8 cellular contexts compared by ENCODE assay signal in genomic region chr2:218781691-218782528, GRCh38. TPM values are rescaled to one million over a fixed set of nuclear protein-coding genes. Genes with fewer than 3 reads are reported as not detected.
DNase-seq lines count a peak whose midpoint lies in the region; ATAC-seq and TF ChIP-seq lines count a peak whose summit lies in the region.

Gene CYP27A1, plus strand, starts transcription at chr2:218782147. Its CDS starts 36 bp downstream, at chr2:218782183.

- H3K9me3 ChIP-seq in duodenal mucosa (ENCODE audit: control insufficient read depth in 1 of 2, low read length in 2 of 2): peaks cover 0 to 4% of the 10 kb centered on the region in 2 donors
- no peaks in the 10 kb centered on the region for H3K9me3 ChIP-seq in liver (ENCODE audit: control insufficient read depth in 4 of 4, low read length in 3 of 4)

- H3K36me3 ChIP-seq in duodenal mucosa (ENCODE audit: control insufficient read depth in 1 of 2, insufficient read depth in 2 of 2, low read length in 2 of 2) (no peaks in the 10 kb centered on the region), liver (ENCODE audit: control insufficient read depth in 4 of 4, insufficient read depth in 3 of 4, low read depth in 1 of 4, low read length in 3 of 4) (no peaks in the 10 kb centered on the region)

- no peak within 1 kb of the TSS for H3K27ac Mint-ChIP-seq in stimulated activated naive CD8-positive, alpha-beta T cell treated with anti-CD3 and anti-CD28 coated beads, Interleukin-15, amount 100 ng/mL, for 72 hours

- no peak for TF ChIP-seq CTCF in AG09309 (IDR thresholded peaks at IDR 0.05; ENCODE audit: control insufficient read depth, insufficient read depth, low read depth, low read length, missing control alignments)
- no peak for TF ChIP-seq CTCF in liver (IDR thresholded peaks at IDR 0.05; ENCODE audit: low read depth, low read length, missing input control)

- H3K4me1 ChIP-seq in duodenal mucosa (ENCODE audit: control insufficient read depth in 1 of 2, insufficient read depth in 2 of 2, low read length in 2 of 2) (peaks cover 18 to 36% of the 10 kb centered on the region in 2 donors), liver (ENCODE audit: control insufficient read depth in 4 of 4, insufficient read depth in 4 of 4, low read length in 3 of 4) (peaks cover 5 to 39% (median 28%) of the 10 kb centered on the region in 4 donors)

- H3K9me3 Mint-ChIP-seq in stimulated activated naive CD8-positive, alpha-beta T cell treated with anti-CD3 and anti-CD28 coated beads, Interleukin-15, amount 100 ng/mL, for 72 hours: peaks cover 0 to 11% of the 10 kb centered on the region in 2 donors

- peak within 1 kb of the TSS; percentile 30 to 52 for H3K4me3 Mint-ChIP-seq in stimulated activated naive CD8-positive, alpha-beta T cell treated with anti-CD3 and anti-CD28 coated beads, Interleukin-15, amount 100 ng/mL, for 72 hours

- TF ChIP-seq RAD21 in liver (IDR thresholded peaks at IDR 0.05): peak in 1 of 2 donors; percentile 39

- peaks cover 69% of the 10 kb centered on the region for H3K27me3 Mint-ChIP-seq in stimulated activated naive CD8-positive, alpha-beta T cell treated with anti-CD3 and anti-CD28 coated beads, Interleukin-15, amount 100 ng/mL, for 72 hours

- peak within 1 kb of the TSS; percentile 67 for H3K27ac ChIP-seq in duodenal mucosa (ENCODE audit: low read depth, low read length)
- peak within 1 kb of the TSS; percentile 88 to 95 for H3K27ac ChIP-seq in liver (ENCODE audit: low read depth in 1 of 2, low read length in 2 of 2)

- WGBS in liver: under 1% methylated on average over 76 of the region's 76 CpGs

- peak; percentile 56 for ATAC-seq in stimulated activated naive CD8-positive, alpha-beta T cell treated with anti-CD3 and anti-CD28 coated beads, Interleukin-15, amount 100 ng/mL, for 72 hours
- no peak for ATAC-seq in GM21737 (IDR thresholded peaks at IDR 0.05; ENCODE audit: unreplicated experiment)

- H3K4me3 ChIP-seq in AG09309 (ENCODE audit: control insufficient read depth, low read depth, low read length): peak within 1 kb of the TSS; percentile 39
- H3K4me3 ChIP-seq in duodenal mucosa (ENCODE audit: low read depth in 1 of 2, low read length in 2 of 2): peak within 1 kb of the TSS; percentile 79 to 85
- H3K4me3 ChIP-seq in liver (ENCODE audit: low read depth in 1 of 3, low read length in 3 of 3): peak within 1 kb of the TSS; percentile 65 to 86 (median 81)

- DNase-seq in AG09309 (ENCODE audit: low read depth) (no peak), LHCN-M2 (ENCODE audit: low read depth) (peak; percentile 24), Kasumi-1 (lab: John Stamatoyannopoulos, UW) (no peak)
- DNase-seq in stimulated activated naive CD8-positive, alpha-beta T cell treated with anti-CD3 and anti-CD28 coated beads, Interleukin-15, amount 100 ng/mL, for 72 hours: peak in 1 of 2 donors; percentile 3
- DNase-seq in stimulated activated CD8-positive, alpha-beta memory T cell treated with anti-CD3 and anti-CD28 coated beads, Interleukin-4, amount 100 ng/mL, for 48 hours: no peak

- peak within 1 kb of the TSS; percentile 40 to 71 for H3K9ac ChIP-seq in duodenal mucosa (ENCODE audit: low read depth in 1 of 2, low read length in 2 of 2)
- peak within 1 kb of the TSS; percentile 80 to 99 for H3K9ac ChIP-seq in liver (ENCODE audit: low read depth in 1 of 2, low read length in 2 of 2)

- H3K4me1 Mint-ChIP-seq in stimulated activated naive CD8-positive, alpha-beta T cell treated with anti-CD3 and anti-CD28 coated beads, Interleukin-15, amount 100 ng/mL, for 72 hours: no peaks in the 10 kb centered on the region

- no peaks in the 10 kb centered on the region for H3K27me3 ChIP-seq in duodenal mucosa (ENCODE audit: control insufficient read depth in 1 of 2, insufficient read depth in 2 of 2, low read length in 2 of 2)
- H3K27me3 ChIP-seq in liver (ENCODE audit: control insufficient read depth in 4 of 4, insufficient read depth in 4 of 4, low read length in 3 of 4): no peaks in the 10 kb centered on the region

TF ChIP-seq in liver, 16 proteins besides CTCF, POLR2A, EP300 and RAD21:
- TF ChIP-seq ATF3 (IDR thresholded peaks at IDR 0.05): no peak
- TF ChIP-seq RXRA (IDR thresholded peaks at IDR 0.05): peak; percentile 73 to 78
- no peak for TF ChIP-seq NR2F2 (IDR thresholded peaks at IDR 0.05)
- peak; percentile 91 for TF ChIP-seq YY1 (IDR thresholded peaks at IDR 0.05)
- no peak for TF ChIP-seq MAX (IDR thresholded peaks at IDR 0.05)
- TF ChIP-seq TAF1 (conservative IDR thresholded peaks at IDR 0.05): peak; percentile 50
- peak; percentile 4 for TF ChIP-seq HNF4G (IDR thresholded peaks at IDR 0.05)
- no peak for TF ChIP-seq JUND (IDR thresholded peaks at IDR 0.05)
- peak; percentile 77 for TF ChIP-seq HNF4A (conservative IDR thresholded peaks at IDR 0.05)
- peak; percentile 74 for TF ChIP-seq SP1 (IDR thresholded peaks at IDR 0.05)
- no peak for TF ChIP-seq GABPA (IDR thresholded peaks at IDR 0.05 in 1 of 2, conservative IDR thresholded peaks at IDR 0.05 in 1 of 2)
- no peak for TF ChIP-seq FOXA1 (IDR thresholded peaks at IDR 0.05)
- peak; percentile 85 for TF ChIP-seq REST (IDR thresholded peaks at IDR 0.05)
- TF ChIP-seq ZBTB33 (IDR thresholded peaks at IDR 0.05): no peak
- no peak for TF ChIP-seq FOXA2 (IDR thresholded peaks at IDR 0.05)
- no peak for TF ChIP-seq EGR1 (IDR thresholded peaks at IDR 0.05; ENCODE audit: low read depth in 2 of 2)

RNA-seq across cellular contexts. Expression of gene CYP27A1, which starts in this region (rescaled TPM):
- total RNA-seq in LHCN-M2 (2014; rRNA removed) (6.1 TPM in 2 replicates), liver (100 to 1,000 TPM; 112 to 354 TPM)
- polyA plus RNA-seq in LHCN-M2 (2012): 6.4 TPM
- 100 to 1,000 TPM; 298 to 311 TPM for polyA plus RNA-seq in liver

Comparison
In these comparisons a context has a peak if more than half of its experiments do, and no peak if none do; other contexts are left out.
1. RNA of gene CYP27A1 (total RNA-seq): 112 to 354 TPM in liver; 6.1 TPM in LHCN-M2; every median in the first group is over 10 times any median in the second.
2. Peak in every context shown above with its lines, with median percentiles within 50 percentile points of each other: H3K4me3 ChIP-seq.